In genomic region chr4:147950261-147950660, GRCh38 we compare ENCODE assay signal across 1 cellular context.
TF ChIP-seq lines count a peak whose summit lies in the region.

No MANE protein-coding gene starts in this region.

TF ChIP-seq in GM23338, 12 proteins besides CTCF, POLR2A, EP300 and RAD21 (continued from another document):
- TF ChIP-seq ZNF462 (CRISPR knock-in tag; IDR thresholded peaks at IDR 0.05) (no peak), JUNB (IDR thresholded peaks at IDR 0.05; ENCODE audit: unreplicated experiment) (no peak)
TF ChIP-seq in GM23338: peak in this region for 0.
